Comparison of ENCODE assay signal across 2 cellular contexts in the genomic region with DNA sequence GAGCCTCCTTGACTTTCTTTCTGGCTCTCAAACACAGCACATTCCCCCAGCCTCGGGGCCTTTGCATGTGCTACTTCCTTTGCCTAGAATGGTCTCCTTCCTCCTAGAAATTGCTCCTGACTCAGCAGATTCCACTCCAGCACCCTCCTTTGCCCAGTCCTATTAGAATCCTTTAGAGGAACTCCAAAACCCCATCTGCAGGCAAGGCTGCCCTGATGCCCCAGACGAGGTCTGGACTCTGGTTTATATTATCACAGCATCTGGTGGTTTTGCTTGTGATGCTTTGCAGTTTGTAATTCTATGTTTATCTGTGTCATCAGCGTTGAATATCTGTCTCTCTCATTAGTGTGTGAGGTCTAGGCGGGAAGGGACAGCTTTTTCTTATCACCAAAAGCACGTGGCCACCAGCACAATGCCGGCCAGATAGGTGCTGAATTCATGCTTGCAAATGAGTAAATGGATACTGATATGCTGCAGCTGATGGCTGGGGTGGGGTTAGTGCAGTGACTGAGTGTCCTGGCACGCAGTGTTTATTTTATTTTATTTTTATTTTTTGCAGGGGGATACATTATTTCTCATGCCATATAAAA.
TF ChIP-seq lines count a peak whose summit lies in the region.

No MANE protein-coding gene starts in this region.

TF ChIP-seq in H1, 55 proteins besides CTCF, POLR2A, EP300 and RAD21:
- TF ChIP-seq SP1 (IDR thresholded peaks at IDR 0.05; ENCODE audit: low read depth, low read length) (no peak), MAFK (IDR thresholded peaks at IDR 0.05; ENCODE audit: low read depth, low read length) (peak; percentile 67), CBX5 (IDR thresholded peaks at IDR 0.05; ENCODE audit: low read depth, low read length) (no peak)

TF ChIP-seq in HepG2, 621 proteins besides CTCF, POLR2A, EP300 and RAD21:
- TF ChIP-seq ISL2 (CRISPR knock-in tag; IDR thresholded peaks at IDR 0.05) (0 out of 2 replicates have a peak, but pooled peaks have one; percentile 9), MAFK (conservative IDR thresholded peaks at IDR 0.05 in 1 of 2, IDR thresholded peaks at IDR 0.05 in 1 of 2; ENCODE audit: low read length in 2 of 2) (peak; percentile 85 to 94), SP4 (CRISPR knock-in tag; IDR thresholded peaks at IDR 0.05) (no peak), TBX3 (IDR thresholded peaks at IDR 0.05; ENCODE audit: borderline replicate concordance) (no peak), MAFF (IDR thresholded peaks at IDR 0.05; ENCODE audit: low read depth, low read length) (peak; percentile 89)
TF ChIP-seq in HepG2: peak in this region for 3.
